8 cellular contexts compared by ENCODE assay signal in the genomic region with DNA sequence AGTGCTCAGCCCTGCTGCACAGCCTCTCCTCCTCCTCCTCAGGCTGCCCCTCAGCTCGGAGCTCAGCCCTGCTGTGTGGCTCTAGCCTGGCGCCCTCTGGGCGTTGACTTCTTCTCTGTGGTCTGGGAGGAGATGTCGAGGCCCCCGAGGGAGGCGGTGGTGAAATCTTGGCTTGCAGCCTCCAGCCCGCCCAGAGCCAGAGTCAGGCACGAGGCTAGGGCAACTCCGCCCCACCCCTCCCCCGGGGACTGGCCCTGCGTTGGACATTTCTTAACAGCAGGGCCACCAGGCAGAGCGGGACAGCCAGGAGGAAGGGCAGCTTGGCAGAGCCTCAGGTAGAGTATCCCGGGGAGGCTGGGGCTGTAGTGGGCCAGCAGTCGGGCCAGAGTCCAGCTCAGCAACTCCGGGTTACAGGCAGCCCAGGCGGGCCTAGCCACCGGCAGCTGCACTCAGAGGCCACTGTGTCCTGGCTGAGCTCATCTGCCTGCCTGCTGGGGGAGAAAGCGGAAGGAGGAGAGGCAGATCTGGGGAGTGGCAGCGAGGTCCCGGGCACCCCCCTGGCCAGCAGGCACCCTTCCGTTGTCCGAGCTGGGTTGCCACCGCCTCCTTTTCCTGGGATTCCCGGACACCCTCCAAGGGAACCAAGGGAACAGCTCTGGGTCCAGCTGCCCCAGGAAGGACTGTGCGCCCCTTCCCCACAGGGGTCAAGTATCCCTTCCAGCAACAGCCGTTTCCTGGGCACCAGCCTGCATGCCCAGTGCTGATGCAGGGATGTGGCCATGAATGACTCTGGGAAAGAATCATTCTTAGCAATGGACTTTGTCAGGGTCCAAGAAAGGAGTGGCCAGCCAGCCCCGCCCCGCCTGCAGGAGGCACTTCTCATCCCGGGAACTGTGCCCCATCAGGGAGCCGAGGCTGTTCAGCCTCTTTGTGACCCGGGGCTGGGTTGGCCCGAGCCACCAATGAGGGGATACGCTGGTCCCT. TPM values are rescaled to one million over a fixed set of nuclear protein-coding genes. Genes with fewer than 3 reads are reported as not detected.
DNase-seq lines count a peak whose midpoint lies in the region; ATAC-seq and TF ChIP-seq lines count a peak whose summit lies in the region.

A gene with protein sequence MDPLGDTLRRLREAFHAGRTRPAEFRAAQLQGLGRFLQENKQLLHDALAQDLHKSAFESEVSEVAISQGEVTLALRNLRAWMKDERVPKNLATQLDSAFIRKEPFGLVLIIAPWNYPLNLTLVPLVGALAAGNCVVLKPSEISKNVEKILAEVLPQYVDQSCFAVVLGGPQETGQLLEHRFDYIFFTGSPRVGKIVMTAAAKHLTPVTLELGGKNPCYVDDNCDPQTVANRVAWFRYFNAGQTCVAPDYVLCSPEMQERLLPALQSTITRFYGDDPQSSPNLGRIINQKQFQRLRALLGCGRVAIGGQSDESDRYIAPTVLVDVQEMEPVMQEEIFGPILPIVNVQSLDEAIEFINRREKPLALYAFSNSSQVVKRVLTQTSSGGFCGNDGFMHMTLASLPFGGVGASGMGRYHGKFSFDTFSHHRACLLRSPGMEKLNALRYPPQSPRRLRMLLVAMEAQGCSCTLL (plus strand): TSS at position 270 of the 984 bp plus-strand sequence. CDS start 4,971 bp downstream, outside the sequence.

- H3K27ac ChIP-seq in Karpas-422 (ENCODE audit: low read length) (no peak within 1 kb of the TSS), osteoblast (ENCODE audit: low read depth, low read length) (peak within 1 kb of the TSS; percentile 82)

- in situ Hi-C loops in GM13977 (cut with MboI; ENCODE audit: low pct_unique_long_range_greater_than_20kb, low sequenced_read_pairs, unreplicated experiment): no loop called here

- H3K36me3 ChIP-seq in Karpas-422 (ENCODE audit: insufficient read depth, low read length) (no peaks in the 10 kb centered on the region), osteoblast (ENCODE audit: insufficient read depth, low read length) (no peaks in the 10 kb centered on the region)

- H3K9me3 Mint-ChIP-seq in activated T-helper 17 cell treated with anti-CD3 and anti-CD28 coated beads, Interleukin-2, amount 50 U/mL, for 72 hours: no peaks in the 10 kb centered on the region

- no peaks in the 10 kb centered on the region for H4K20me1 ChIP-seq in Karpas-422 (ENCODE audit: insufficient read depth, low read depth, low read length)
- no peaks in the 10 kb centered on the region for H4K20me1 ChIP-seq in osteoblast (ENCODE audit: insufficient read depth, low read length)

- H3K79me2 ChIP-seq in Karpas-422 (ENCODE audit: low read length): no peaks in the 10 kb centered on the region
- H3K79me2 ChIP-seq in osteoblast (ENCODE audit: insufficient read depth, low read length): peaks cover 32% of the 10 kb centered on the region

- H3K4me2 ChIP-seq in Karpas-422 (ENCODE audit: low read depth, low read length, poor library complexity, severe bottlenecking): peak within 1 kb of the TSS; percentile 58
- peak within 1 kb of the TSS; percentile 98 for H3K4me2 ChIP-seq in osteoblast (ENCODE audit: insufficient read depth, low read length)

- no peaks in the 10 kb centered on the region for H3K9me2 ChIP-seq in Karpas-422 (replicated peaks; ENCODE audit: insufficient read depth, low read length)

- H3K27me3 ChIP-seq in Karpas-422 (ENCODE audit: low read length): no peaks in the 10 kb centered on the region
- H3K27me3 ChIP-seq in osteoblast (ENCODE audit: insufficient read depth, low read length): no peaks in the 10 kb centered on the region

- H3K9me3 ChIP-seq in Karpas-422 (ENCODE audit: low read length): no peaks in the 10 kb centered on the region
- H3K9me3 ChIP-seq in osteoblast (ENCODE audit: low read depth, low read length): no peaks in the 10 kb centered on the region

- TF ChIP-seq CTCF in AG10803 (conservative IDR thresholded peaks at IDR 0.05; ENCODE audit: low read length): no peak
- no peak for TF ChIP-seq CTCF in osteoblast (IDR thresholded peaks at IDR 0.05; ENCODE audit: extremely low read depth, low read depth, low read length)
- TF ChIP-seq CTCF in GM13977 (IDR thresholded peaks at IDR 0.05; ENCODE audit: extremely low read depth, insufficient read depth, missing control alignments): no peak

- DNase-seq in AG10803 (ENCODE audit: low read depth): peak; percentile 91
- DNase-seq in Karpas-422: peak; percentile 78
- DNase-seq in Right ventricle myocardium superior: peak; percentile 96
- DNase-seq in osteoblast (ENCODE audit: insufficient read length, low spot score, missing footprints): peak; percentile 97
- no peak for DNase-seq in NCI-H1694 treated with DMSO at 0.1 percent for 48 hours (lab: John Stamatoyannopoulos, UW)
- no peak for DNase-seq in NCI-H2227 treated with DMSO at 0.1 percent for 48 hours (lab: John Stamatoyannopoulos, UW)
- DNase-seq in GM13977 (ENCODE audit: low spot score): no peak

- ATAC-seq in activated T-helper 17 cell treated with anti-CD3 and anti-CD28 coated beads, Interleukin-2, amount 50 U/mL, for 72 hours (replicated peaks): peak; percentile 9
- peak; percentile 89 for ATAC-seq in Right ventricle myocardium superior (ENCODE audit: poor library complexity)

- H3K4me1 Mint-ChIP-seq in activated T-helper 17 cell treated with anti-CD3 and anti-CD28 coated beads, Interleukin-2, amount 50 U/mL, for 72 hours: no peaks in the 10 kb centered on the region

- H3K36me3 Mint-ChIP-seq in activated T-helper 17 cell treated with anti-CD3 and anti-CD28 coated beads, Interleukin-2, amount 50 U/mL, for 72 hours (ENCODE audit: low read depth): no peaks in the 10 kb centered on the region

- peaks cover 25% of the 10 kb centered on the region for H3K4me1 ChIP-seq in Karpas-422 (ENCODE audit: low read length)
- peaks cover 57% of the 10 kb centered on the region for H3K4me1 ChIP-seq in osteoblast (ENCODE audit: insufficient read depth, low read length)

- peak within 1 kb of the TSS; percentile 35 for H3K9ac ChIP-seq in Karpas-422 (ENCODE audit: low read length)

- H3K4me3 Mint-ChIP-seq in activated T-helper 17 cell treated with anti-CD3 and anti-CD28 coated beads, Interleukin-2, amount 50 U/mL, for 72 hours: no peak within 1 kb of the TSS

- H3K27me3 Mint-ChIP-seq in activated T-helper 17 cell treated with anti-CD3 and anti-CD28 coated beads, Interleukin-2, amount 50 U/mL, for 72 hours: no peaks in the 10 kb centered on the region

- H2AFZ ChIP-seq in Karpas-422 (ENCODE audit: low read length) (no peak within 1 kb of the TSS; the same call in 1 of the 2 replicates), osteoblast (ENCODE audit: low read length) (peak within 1 kb of the TSS; percentile 89)

- H3K4me3 ChIP-seq in AG10803 (ENCODE audit: low read length) (peak within 1 kb of the TSS; percentile 79), Karpas-422 (ENCODE audit: low read length) (no peak within 1 kb of the TSS), osteoblast (ENCODE audit: insufficient read depth, low read length) (peak within 1 kb of the TSS; percentile 83)

- intact Hi-C loops in Right ventricle myocardium superior (cut with DNase I): no loop called here

- H3K27ac Mint-ChIP-seq in activated T-helper 17 cell treated with anti-CD3 and anti-CD28 coated beads, Interleukin-2, amount 50 U/mL, for 72 hours: peak within 1 kb of the TSS; percentile 30

RNA-seq across cellular contexts. Expression of the gene that starts here (rescaled TPM):
- 0.40 TPM in 1 of 2 replicates, not detected in the other for total RNA-seq in Karpas-422 (2014; rRNA removed; shearing (Covaris generic); ENCODE audit: low replicate concordance)
- under 1 TPM in 1 of 2 donors, not detected in 1; 0.08 TPM for total RNA-seq in activated T-helper 17 cell treated with anti-CD3 and anti-CD28 coated beads, Interleukin-2, amount 50 U/mL, for 72 hours
- 4.4 TPM for total RNA-seq in Right ventricle myocardium superior
- total RNA-seq in osteoblast: 59.5 and 63.0 TPM in 2 replicates

Comparison
In these comparisons a context has a peak if more than half of its experiments do, and no peak if none do; other contexts are left out.
1. RNA of the gene that starts here (total RNA-seq): 59.5 to 63.0 TPM in osteoblast; 4.4 TPM in Right ventricle myocardium superior (single experiment), 0.08 TPM in activated T-helper 17 cell treated with anti-CD3 and anti-CD28 coated beads, Interleukin-2, amount 50 U/mL, for 72 hours and 0.40 TPM in Karpas-422; every median in the first group is over 10 times any median in the second.
2. Peak in DNase-seq, H3K9ac ChIP-seq and H3K4me2 ChIP-seq in Karpas-422; RNA of the gene not detected or under 1 TPM.
3. Peak in ATAC-seq in activated T-helper 17 cell treated with anti-CD3 and anti-CD28 coated beads, Interleukin-2, amount 50 U/mL, for 72 hours; RNA of the gene not detected or under 1 TPM.
4. DNase-seq: peak in AG10803 (single experiment), Right ventricle myocardium superior (single experiment) and osteoblast (single experiment); none in NCI-H1694 treated with DMSO at 0.1 percent for 48 hours (single experiment), NCI-H2227 treated with DMSO at 0.1 percent for 48 hours (single experiment) and GM13977 (single experiment).